In genomic region chr12:74401966-74402365, GRCh38 we compare ENCODE assay signal across 19 cellular contexts.
DNase-seq lines count a peak whose midpoint lies in the region; ATAC-seq, FAIRE-seq and TF ChIP-seq lines count a peak whose summit lies in the region.
"Had no signal": no experiment of that assay in that cellular context is flagged by ENCODE, and none has a peak within 500 bp of the region (broad histone marks: within the 10 kb centered on the region; RNA-seq: fewer than 3 reads in every experiment).

No MANE protein-coding gene starts in this region.

- H3K4me1 ChIP-seq in A549 (peaks cover 27% of the 10 kb centered on the region), PC-3 (ENCODE audit: insufficient read depth, low read length) (peaks cover 10% of the 10 kb centered on the region)
- H3K4me1 ChIP-seq: BE2C, HAP-1 had no signal

- no peak for TF ChIP-seq EP300 in A549 (IDR thresholded peaks at IDR 0.05)

- 13% methylated on average over 3 of the region's 3 CpGs for WGBS in A549 (ENCODE audit: missing lambda C conversion rate)

- peak overlapping the region; percentile 30 for H3K27ac Mint-ChIP-seq in nephron progenitor cell
- no peak overlapping the region for H3K27ac Mint-ChIP-seq in activated CD8-positive, alpha-beta T cell treated with anti-CD3 and anti-CD28 coated beads, Interleukin-2, amount 10 ng/mL, durations not matched to agents 7 days and 5 days
- H3K27ac Mint-ChIP-seq: CD4-positive, CD25-positive, alpha-beta regulatory T cell had no signal

- no peak overlapping the region for H3K9ac ChIP-seq in PC-3 (ENCODE audit: low read length)
- H3K9ac ChIP-seq: GM23248 had no signal

- H4K20me1 ChIP-seq in PC-3 (ENCODE audit: low read length): no peaks in the 10 kb centered on the region

- H3K4me3 Mint-ChIP-seq in nephron progenitor cell: no peak overlapping the region
- no peak overlapping the region for H3K4me3 Mint-ChIP-seq in activated CD8-positive, alpha-beta T cell treated with anti-CD3 and anti-CD28 coated beads, Interleukin-2, amount 10 ng/mL, durations not matched to agents 7 days and 5 days
- H3K4me3 Mint-ChIP-seq: CD4-positive, CD25-positive, alpha-beta regulatory T cell had no signal

- H3F3A ChIP-seq in PC-3 (ENCODE audit: low read length, unreplicated experiment): no peaks in the 10 kb centered on the region

- H3K4me1 Mint-ChIP-seq in nephron progenitor cell: peaks cover 9% of the 10 kb centered on the region
- H3K4me1 Mint-ChIP-seq in activated CD8-positive, alpha-beta T cell treated with anti-CD3 and anti-CD28 coated beads, Interleukin-2, amount 10 ng/mL, durations not matched to agents 7 days and 5 days (ENCODE audit: low read depth): no peaks in the 10 kb centered on the region
- H3K4me1 Mint-ChIP-seq: CD4-positive, CD25-positive, alpha-beta regulatory T cell had no signal

- no peaks in the 10 kb centered on the region for H3K27me3 Mint-ChIP-seq in nephron progenitor cell (ENCODE audit: low read depth, poor library complexity)
- no peaks in the 10 kb centered on the region for H3K27me3 Mint-ChIP-seq in activated CD8-positive, alpha-beta T cell treated with anti-CD3 and anti-CD28 coated beads, Interleukin-2, amount 10 ng/mL, durations not matched to agents 7 days and 5 days (ENCODE audit: low read depth)
- H3K27me3 Mint-ChIP-seq: CD4-positive, CD25-positive, alpha-beta regulatory T cell had no signal

- peak; percentile 28 to 79 for DNase-seq in A549 (ENCODE audit: low read depth in 1 of 2, low spot score in 1 of 2)
- DNase-seq in PC-3: no peak
- DNase-seq in epithelial cell of prostate (ENCODE audit: low read depth, low spot score): no peak
- no peak for DNase-seq in nephron progenitor cell
- DNase-seq in MG63: no peak
- no peak for DNase-seq in activated CD8-positive, alpha-beta T cell treated with anti-CD3 and anti-CD28 coated beads, Interleukin-2, amount 10 ng/mL, durations not matched to agents 7 days and 5 days
- no peak for DNase-seq in GM10248 (ENCODE audit: extremely low spot score)
- DNase-seq: 8988T; BE2C; CD4-positive, CD25-positive, alpha-beta regulatory T cell; EL; GM23248; NCI-H1105; RPMI8226; SHP77 treated with DMSO at 0.1 percent for 48 hours had no signal

- ATAC-seq in A549 (peak; percentile 81 to 95), PC-3 (peak; percentile 33), HG03520 (IDR thresholded peaks at IDR 0.05; ENCODE audit: unreplicated experiment) (no peak)
- no peak for ATAC-seq in activated CD8-positive, alpha-beta T cell treated with anti-CD3 and anti-CD28 coated beads, Interleukin-2, amount 10 ng/mL, durations not matched to agents 7 days and 5 days

- TF ChIP-seq CTCF in A549 (IDR thresholded peaks at IDR 0.05): no peak
- no peak for TF ChIP-seq CTCF in PC-3 (conservative IDR thresholded peaks at IDR 0.05; ENCODE audit: low read depth, low read length)
- no peak for TF ChIP-seq CTCF in nephron progenitor cell (IDR thresholded peaks at IDR 0.05)
- TF ChIP-seq CTCF in GM10248 (IDR thresholded peaks at IDR 0.05; ENCODE audit: control extremely low read depth, extremely low read depth, low read depth, missing control alignments): no peak

- peak overlapping the region; percentile 80 to 97 for H3K27ac ChIP-seq in A549
- H3K27ac ChIP-seq in PC-3 (ENCODE audit: low read length): peak overlapping the region; percentile 67
- H3K27ac ChIP-seq in epithelial cell of prostate: peak overlapping the region; percentile 64
- H3K27ac ChIP-seq: GM23248 had no signal

- no peaks in the 10 kb centered on the region for H3K79me2 ChIP-seq in PC-3 (ENCODE audit: low read length)

- peak overlapping the region; percentile 76 for H3K4me2 ChIP-seq in A549
- peak overlapping the region; percentile 56 for H3K4me2 ChIP-seq in PC-3 (ENCODE audit: low read length)

- H2AFZ ChIP-seq in PC-3 (ENCODE audit: low read length): no peak overlapping the region
- H2AFZ ChIP-seq: GM23248 had no signal

- POLR2A ChIA-PET in A549 (lab: Yijun Ruan, JAX) (no interaction called here), PC-3 (lab: Charles Lee; ENCODE audit: unreplicated experiment) (no interaction called here), GM10248 (lab: Yijun Ruan, JAX) (no interaction called here)
- POLR2A ChIA-PET in activated CD8-positive, alpha-beta T cell treated with anti-CD3 and anti-CD28 coated beads, Interleukin-2, amount 10 ng/mL, durations not matched to agents 7 days and 5 days (lab: Charles Lee): no interaction called here

- H3K27me3 ChIP-seq in PC-3 (ENCODE audit: low read length): no peaks in the 10 kb centered on the region
- H3K27me3 ChIP-seq in MG63: no peaks in the 10 kb centered on the region

- H3K4me3 ChIP-seq in A549: peak overlapping the region; percentile 43; the same call in 2 of the 3 replicates
- H3K4me3 ChIP-seq in PC-3 (ENCODE audit: low read length): no peak overlapping the region
- H3K4me3 ChIP-seq in MG63: no peak overlapping the region
- H3K4me3 ChIP-seq: GM23248, HAP-1 had no signal

- CTCF ChIA-PET in A549 (lab: Yijun Ruan, JAX): interaction anchor here (2.1 to 2.7 kb wide), 2 partner anchors 10 to 13 kb away, joined by 7 to 15 read pairs; no protein-coding TSS in a partner anchor
- CTCF ChIA-PET in PC-3 (lab: Charles Lee): no interaction called here
- CTCF ChIA-PET in activated CD8-positive, alpha-beta T cell treated with anti-CD3 and anti-CD28 coated beads, Interleukin-2, amount 10 ng/mL, durations not matched to agents 7 days and 5 days (lab: Charles Lee): no interaction called here
- CTCF ChIA-PET in GM10248 (lab: Yijun Ruan, JAX): interaction anchor here (2.3 kb wide), 1 partner anchor 10 kb away, joined by 6 read pairs; no protein-coding TSS in a partner anchor

- FAIRE-seq in A549 (lab: Jason Lieb, UNC): no peak
- FAIRE-seq: GM12891, GM19239 had no signal

- no peaks in the 10 kb centered on the region for H3K9me2 ChIP-seq in PC-3 (replicated peaks; ENCODE audit: low read length)

- no peaks in the 10 kb centered on the region for H3K9me3 Mint-ChIP-seq in nephron progenitor cell
- no peaks in the 10 kb centered on the region for H3K9me3 Mint-ChIP-seq in activated CD8-positive, alpha-beta T cell treated with anti-CD3 and anti-CD28 coated beads, Interleukin-2, amount 10 ng/mL, durations not matched to agents 7 days and 5 days (ENCODE audit: insufficient read depth)

- H3K36me3 ChIP-seq in PC-3 (ENCODE audit: low read depth, low read length) (no peaks in the 10 kb centered on the region), MG63 (no peaks in the 10 kb centered on the region)
- H3K36me3 ChIP-seq: BE2C, HAP-1 had no signal

- TF ChIP-seq RAD21 in A549 (conservative IDR thresholded peaks at IDR 0.05 in 1 of 2, IDR thresholded peaks at IDR 0.05 in 1 of 2): no peak

- intact Hi-C loops in PC-3 (cut with micrococcal nuclease): loop anchor here (5.0 kb wide), 1 partner anchor 65 kb away; no protein-coding TSS in a partner anchor

- H3K9me3 ChIP-seq in A549 (peaks cover 11% of the 10 kb centered on the region; the same call in 1 of the 3 replicates), PC-3 (ENCODE audit: low read length) (no peaks in the 10 kb centered on the region), MG63 (no peaks in the 10 kb centered on the region; the same call in 1 of the 2 replicates)
- H3K9me3 ChIP-seq: BE2C, HAP-1 had no signal

- BruUV-seq in PC-3 (replicated peaks; lab: Mats Ljungman, UMichigan): TSS peak; percentile 40

- no peaks in the 10 kb centered on the region for H3K36me3 Mint-ChIP-seq in nephron progenitor cell (ENCODE audit: low read depth)
- no peaks in the 10 kb centered on the region for H3K36me3 Mint-ChIP-seq in activated CD8-positive, alpha-beta T cell treated with anti-CD3 and anti-CD28 coated beads, Interleukin-2, amount 10 ng/mL, durations not matched to agents 7 days and 5 days (ENCODE audit: low read depth)
- H3K36me3 Mint-ChIP-seq: CD4-positive, CD25-positive, alpha-beta regulatory T cell had no signal

- no peak for TF ChIP-seq POLR2A in A549 (IDR thresholded peaks at IDR 0.05; ENCODE audit: low read length)

TF ChIP-seq in A549, 52 proteins besides CTCF, POLR2A, EP300 and RAD21:
- TF ChIP-seq MYC (IDR thresholded peaks at IDR 0.05; ENCODE audit: borderline replicate concordance, low read length) (no peak), CBX8 (IDR thresholded peaks at IDR 0.05) (no peak), SREBF2 (IDR thresholded peaks at IDR 0.05) (no peak), RFX5 (IDR thresholded peaks at IDR 0.05) (no peak), HOXB13 (CRISPR knock-in tag; IDR thresholded peaks at IDR 0.05; ENCODE audit: low read depth) (no peak), ZFP36 (IDR thresholded peaks at IDR 0.05; ENCODE audit: borderline replicate concordance, partially characterized antibody) (no peak), GATA3 (IDR thresholded peaks at IDR 0.05; ENCODE audit: borderline replicate concordance) (no peak), HDAC2 (IDR thresholded peaks at IDR 0.05) (no peak), CEBPB (IDR thresholded peaks at IDR 0.05) (no peak), RARB (CRISPR knock-in tag; IDR thresholded peaks at IDR 0.05) (no peak), ZC3H11A (IDR thresholded peaks at IDR 0.05) (no peak), TP53 (CRISPR knock-in tag; IDR thresholded peaks at IDR 0.05) (no peak)

Comparison
In these comparisons a context has a peak if more than half of its experiments do, and no peak if none do; other contexts are left out.
1. ATAC-seq: peak in A549 (2 of 2) and PC-3 (single experiment); none in activated CD8-positive, alpha-beta T cell treated with anti-CD3 and anti-CD28 coated beads, Interleukin-2, amount 10 ng/mL, durations not matched to agents 7 days and 5 days (single experiment) and HG03520 (single experiment).
2. DNase-seq: peak in A549 (2 of 2); none in PC-3 (single experiment), epithelial cell of prostate (single experiment), nephron progenitor cell (single experiment), MG63 (single experiment), activated CD8-positive, alpha-beta T cell treated with anti-CD3 and anti-CD28 coated beads, Interleukin-2, amount 10 ng/mL, durations not matched to agents 7 days and 5 days (single experiment) and GM10248 (single experiment).
3. CTCF ChIA-PET loops: an anchor here in A549 (2.1 to 2.7 kb wide) and GM10248 (2.3 kb wide); none called in PC-3 and activated CD8-positive, alpha-beta T cell treated with anti-CD3 and anti-CD28 coated beads, Interleukin-2, amount 10 ng/mL, durations not matched to agents 7 days and 5 days.
4. Peak in every context shown above with its lines, with median percentiles within 50 percentile points of each other: H3K27ac ChIP-seq.